In the genomic region with DNA sequence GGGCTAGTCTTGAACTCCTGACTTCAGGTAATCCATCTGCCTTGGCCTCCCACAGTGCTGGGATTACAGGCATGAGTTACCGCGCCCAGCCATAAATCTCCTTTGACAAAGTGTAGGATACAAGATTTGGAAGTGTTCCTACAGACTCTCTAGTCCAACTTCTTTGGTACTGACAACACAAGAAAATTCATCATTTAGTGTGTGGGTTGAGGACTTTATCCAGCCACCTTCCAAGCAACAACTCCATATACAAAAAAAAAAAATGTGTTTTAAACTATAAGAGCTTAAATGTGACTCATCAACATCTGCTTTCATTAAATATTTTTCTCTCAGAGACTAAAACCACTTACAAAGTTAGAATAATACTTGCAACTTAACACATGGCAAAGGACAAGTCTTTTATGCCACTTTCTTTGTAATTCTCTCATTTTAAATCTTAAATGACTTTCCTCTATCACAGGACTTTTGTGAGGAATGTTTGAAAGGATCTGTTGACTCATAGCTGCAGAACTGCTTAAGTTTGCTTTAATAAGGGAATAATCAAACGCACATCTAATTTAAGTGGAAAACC, we compare ENCODE assay signal across 9 cellular contexts. TPM values are rescaled to one million over a fixed set of nuclear protein-coding genes. Genes with fewer than 3 reads are reported as not detected.
DNase-seq lines count a peak whose midpoint lies in the region; ATAC-seq and TF ChIP-seq lines count a peak whose summit lies in the region.
"Had no signal": no experiment of that assay in that cellular context is flagged by ENCODE, and none has a peak within 500 bp of the region (broad histone marks: within the 10 kb centered on the region; RNA-seq: fewer than 3 reads in every experiment).

No MANE protein-coding gene starts in this region.

- H4K91ac ChIP-seq in IMR-90 (ENCODE audit: insufficient read depth, low read depth, low read length) = peak overlapping the region; percentile 16; the same call in 1 of the 2 replicates

- H2AK9ac ChIP-seq in IMR-90 (replicated peaks; ENCODE audit: low read depth, low read length, poor library complexity) = peak overlapping the region; percentile 29

- H3K9me3 ChIP-seq in IMR-90 (ENCODE audit: control insufficient read depth, insufficient read depth, low read length) (no peaks in the 10 kb centered on the region), liver (ENCODE audit: control insufficient read depth in 4 of 4, low read length in 3 of 4) (no peaks in the 10 kb centered on the region)
- H3K9me3 ChIP-seq: heart left ventricle had no signal

- H3K27ac ChIP-seq in IMR-90 (ENCODE audit: insufficient read depth, low read length) = peak overlapping the region; percentile 90
- peak overlapping the region; percentile 21 to 57 for H3K27ac ChIP-seq in liver (ENCODE audit: low read depth in 1 of 2, low read length in 2 of 2)

- intact Hi-C loops in IMR-90 (cut with micrococcal nuclease) = loop anchor here (1.0 to 2.0 kb wide), 2 partner anchors 27 to 47 kb away; a partner anchor contains a TSS

- TF ChIP-seq CTCF in IMR-90 (conservative IDR thresholded peaks at IDR 0.05; ENCODE audit: low read depth, low read length) (no peak), chondrocyte (IDR thresholded peaks at IDR 0.05) (no peak), liver (IDR thresholded peaks at IDR 0.05; ENCODE audit: low read depth, low read length, missing input control) (no peak), type B pancreatic cell (conservative IDR thresholded peaks at IDR 0.05) (no peak)

- H3K27me3 Mint-ChIP-seq in chondrocyte (ENCODE audit: low read depth) = no peaks in the 10 kb centered on the region
- no peaks in the 10 kb centered on the region for H3K27me3 Mint-ChIP-seq in type B pancreatic cell

- CTCF ChIA-PET in IMR-90 (lab: Yijun Ruan, JAX) = interaction anchor here (0.8 kb wide), 1 partner anchor 9 kb away, joined by 3 read pairs; no protein-coding TSS in a partner anchor

- H3K4me1 Mint-ChIP-seq in chondrocyte (ENCODE audit: low read depth) (peaks cover 27% of the 10 kb centered on the region), type B pancreatic cell (ENCODE audit: unreplicated experiment) (peaks cover 26% of the 10 kb centered on the region)

- H3K36me3 ChIP-seq in IMR-90 (ENCODE audit: control insufficient read depth, insufficient read depth, low read length) = no peaks in the 10 kb centered on the region
- no peaks in the 10 kb centered on the region for H3K36me3 ChIP-seq in liver (ENCODE audit: control insufficient read depth in 4 of 4, insufficient read depth in 3 of 4, low read depth in 1 of 4, low read length in 3 of 4)
- H3K36me3 ChIP-seq: heart left ventricle had no signal

- H3K4me2 ChIP-seq in IMR-90 (ENCODE audit: low read depth, low read length) = peak overlapping the region; percentile 64

- no peak overlapping the region for H3K27ac Mint-ChIP-seq in chondrocyte (ENCODE audit: unreplicated experiment)
- H3K27ac Mint-ChIP-seq in type B pancreatic cell = peak overlapping the region; percentile 72

- H3K18ac ChIP-seq in IMR-90 (ENCODE audit: low read depth, low read length) = peak overlapping the region; percentile 53

- H3K36me3 Mint-ChIP-seq in chondrocyte (ENCODE audit: low read depth) (no peaks in the 10 kb centered on the region), type B pancreatic cell (no peaks in the 10 kb centered on the region)

- no peak overlapping the region for H3K4me3 ChIP-seq in IMR-90 (ENCODE audit: insufficient read depth, low read depth, low read length)
- no peak overlapping the region for H3K4me3 ChIP-seq in liver (ENCODE audit: low read depth in 1 of 3, low read length in 3 of 3)
- H3K4me3 ChIP-seq: heart left ventricle had no signal

- H3K56ac ChIP-seq in IMR-90 (ENCODE audit: extremely low read depth, insufficient read depth, low read length) = peak overlapping the region; percentile 55; the same call in 1 of the 2 replicates

- TF ChIP-seq POLR2A in IMR-90 (IDR thresholded peaks at IDR 0.05; ENCODE audit: low read depth, low read length) = 0 out of 2 replicates have a peak, but pooled peaks have one; percentile 6

- no TSS peak for BruUV-seq in IMR-90 (replicated peaks; lab: Mats Ljungman, UMichigan)

- H2BK15ac ChIP-seq in IMR-90 (ENCODE audit: low read depth, low read length) = peak overlapping the region; percentile 80; the same call in 2 of the 3 replicates

- peak overlapping the region; percentile 60 for H3K14ac ChIP-seq in IMR-90 (replicated peaks; ENCODE audit: low read depth, low read length)

- POLR2A ChIA-PET in IMR-90 (lab: Charles Lee; ENCODE audit: unreplicated experiment) = interaction anchor here (0.6 kb wide), 1 partner anchor 46 kb away, joined by 5 read pairs; a partner anchor contains a TSS

- H2BK5ac ChIP-seq in IMR-90 (ENCODE audit: low read depth, low read length, poor library complexity, severe bottlenecking) = peak overlapping the region; percentile 92

- no peaks in the 10 kb centered on the region for H4K20me1 ChIP-seq in IMR-90 (ENCODE audit: insufficient read depth, low read length)

- in situ Hi-C loops in IMR-90 (cut with MboI; ENCODE audit: low sequenced_read_pairs) = no loop called here

- H2BK120ac ChIP-seq in IMR-90 (ENCODE audit: low read depth, low read length) = peak overlapping the region; percentile 22

- dilution Hi-C loops in IMR-90 (cut with HindIII; ENCODE audit: low sequenced_read_pairs, unreplicated experiment) = no loop called here

- peak; percentile 43 for ATAC-seq in IMR-90 (ENCODE audit: low read depth)

- no peaks in the 10 kb centered on the region for H3K79me1 ChIP-seq in IMR-90 (ENCODE audit: low read depth in 1 of 2, low read length in 2 of 2)

- H3K23ac ChIP-seq in IMR-90 (ENCODE audit: low read depth, low read length) = no peak overlapping the region; the same call in 1 of the 2 replicates

- DNase-seq in IMR-90 = peak; percentile 80
- no peak for DNase-seq in chondrocyte (ENCODE audit: low spot score)
- DNase-seq in type B pancreatic cell (ENCODE audit: extremely low spot score, unreplicated experiment) = no peak
- DNase-seq in effector CD4-positive, alpha-beta T cell = no peak
- no peak for DNase-seq in SIG-M5 (lab: John Stamatoyannopoulos, UW)
- no peak for DNase-seq in C1 segment of cervical spinal cord (lab: John Stamatoyannopoulos, UW)
- DNase-seq: heart left ventricle, NCI-H510A treated with DMSO at 0.1 percent for 48 hours had no signal

- H4K5ac ChIP-seq in IMR-90 (ENCODE audit: low read depth, low read length) = peak overlapping the region; percentile 87

- H3K4me1 ChIP-seq in IMR-90 (ENCODE audit: control insufficient read depth, insufficient read depth, low read length) (peaks cover 13% of the 10 kb centered on the region), liver (ENCODE audit: control insufficient read depth in 4 of 4, insufficient read depth in 4 of 4, low read length in 3 of 4) (no peaks in the 10 kb centered on the region)

- H3K9me1 ChIP-seq in IMR-90 (ENCODE audit: insufficient read depth, low read length) = peaks cover 3% of the 10 kb centered on the region; the same call in 1 of the 2 replicates

- TF ChIP-seq RAD21 in IMR-90 (IDR thresholded peaks at IDR 0.05; ENCODE audit: low read length) = no peak
- TF ChIP-seq RAD21 in liver (IDR thresholded peaks at IDR 0.05) = no peak

- H3K4ac ChIP-seq in IMR-90 (ENCODE audit: low read depth, low read length) = peak overlapping the region; percentile 63; the same call in 1 of the 2 replicates

- H3K9me3 Mint-ChIP-seq in chondrocyte (ENCODE audit: low read depth) = peaks cover 2% of the 10 kb centered on the region
- H3K9me3 Mint-ChIP-seq in type B pancreatic cell = no peaks in the 10 kb centered on the region

- peak overlapping the region; percentile 60 to 77; a peak in 3 of 4 replicates for H4K8ac ChIP-seq in IMR-90 (ENCODE audit: low read depth in 2 of 2, low read length in 2 of 2)

- H3K27me3 ChIP-seq in IMR-90 (ENCODE audit: control insufficient read depth, insufficient read depth, low read length) (no peaks in the 10 kb centered on the region), liver (ENCODE audit: control insufficient read depth in 4 of 4, insufficient read depth in 4 of 4, low read length in 3 of 4) (no peaks in the 10 kb centered on the region)
- H3K27me3 ChIP-seq: heart left ventricle had no signal

- H2AFZ ChIP-seq in IMR-90 (replicated peaks; ENCODE audit: low read length, poor library complexity) = no peak overlapping the region

- peak overlapping the region; percentile 32 for H3K4me3 Mint-ChIP-seq in chondrocyte (ENCODE audit: unreplicated experiment)
- no peak overlapping the region for H3K4me3 Mint-ChIP-seq in type B pancreatic cell

- H2BK20ac ChIP-seq in IMR-90 (ENCODE audit: low read depth, low read length) = peak overlapping the region; percentile 54; the same call in 1 of the 2 replicates

- H3K9ac ChIP-seq in IMR-90 (ENCODE audit: low read depth, low read length) (no peak overlapping the region; the same call in 1 of the 2 replicates), liver (ENCODE audit: low read depth in 1 of 2, low read length in 2 of 2) (no peak overlapping the region)

- WGBS in IMR-90 (ENCODE audit: extremely low coverage in 2 of 2, insufficient read length in 1 of 2), 2 experiments = no CpG with 5 or more reads among the region's 3 CpGs
- WGBS in liver = 92% methylated on average over 3 of the region's 3 CpGs

- peak overlapping the region; percentile 48; the same call in 1 of the 2 replicates for H2AK5ac ChIP-seq in IMR-90 (ENCODE audit: low read depth, low read length)

TF ChIP-seq in liver, 16 proteins besides CTCF, POLR2A, EP300 and RAD21 (continues in another document):
- TF ChIP-seq HNF4A (conservative IDR thresholded peaks at IDR 0.05) = no peak

RNA-seq across cellular contexts. Expression of a gene that starts 46.2 kb away (rescaled TPM):
- total RNA-seq in IMR-90 (2012; rRNA removed) (181 and 204 TPM in 2 replicates), chondrocyte (289 to 452 TPM (median 442 TPM) in 3 replicates), liver (10 to 100 TPM; 15.4 to 31.3 TPM), type B pancreatic cell (ENCODE audit: low replicate concordance) (45.2 and 65.6 TPM in 2 replicates)
- polyA plus RNA-seq in IMR-90 (2012; rRNA removed) (45.8 and 51.4 TPM in 2 replicates), liver (1 to 10 TPM; 6.6 to 8.7 TPM)
- 12.4 and 14.0 TPM in 2 replicates for polyA plus RNA-seq in IMR-90 (2012; cell fraction: cytosol; rRNA removed)
- polyA plus RNA-seq in IMR-90 (2012; cell fraction: nucleus; rRNA removed; ENCODE audit: low replicate concordance) = 9.3 and 71.1 TPM in 2 replicates

RNA-seq across cellular contexts. Expression of a gene that starts 57.6 kb away (rescaled TPM):
- total RNA-seq in IMR-90 (2012; rRNA removed) = 22.9 and 65.0 TPM in 2 replicates
- 40.2 and 47.4 TPM in 2 replicates for polyA plus RNA-seq in IMR-90 (2012; rRNA removed)
- 3.8 and 13.1 TPM in 2 replicates for polyA plus RNA-seq in IMR-90 (2012; cell fraction: cytosol; rRNA removed)
- 4.2 and 41.0 TPM in 2 replicates for polyA plus RNA-seq in IMR-90 (2012; cell fraction: nucleus; rRNA removed; ENCODE audit: low replicate concordance)
- total RNA-seq in chondrocyte = 43.0 to 48.7 TPM (median 46.4 TPM) in 3 replicates
- 10 to 100 TPM; 30.2 to 37.1 TPM for total RNA-seq in liver
- polyA plus RNA-seq in liver = 10 to 100 TPM; 29.6 to 63.5 TPM
- 56.5 and 67.2 TPM in 2 replicates for total RNA-seq in type B pancreatic cell (ENCODE audit: low replicate concordance)
